ENCODE assay signal across 1 cellular context in genomic region chr22:44003776-44004460, GRCh38.
TF ChIP-seq lines count a peak whose summit lies in the region.

No MANE protein-coding gene starts in this region.

TF ChIP-seq in WTC11, 78 proteins besides CTCF, POLR2A, EP300 and RAD21 (continued from another document):
- TF ChIP-seq ZNF532 (CRISPR knock-in tag; IDR thresholded peaks at IDR 0.05; ENCODE audit: borderline replicate concordance) (no peak), USF1 (CRISPR knock-in tag; IDR thresholded peaks at IDR 0.05) (no peak), ZNF281 (CRISPR knock-in tag; IDR thresholded peaks at IDR 0.05) (no peak), JUN (CRISPR knock-in tag; IDR thresholded peaks at IDR 0.05) (no peak), ZNF396 (CRISPR knock-in tag; IDR thresholded peaks at IDR 0.05; ENCODE audit: borderline replicate concordance) (no peak), FOXJ3 (CRISPR knock-in tag; IDR thresholded peaks at IDR 0.05; ENCODE audit: borderline replicate concordance) (no peak), USF2 (CRISPR knock-in tag; IDR thresholded peaks at IDR 0.05) (no peak), ZNF138 (CRISPR knock-in tag; conservative IDR thresholded peaks at IDR 0.05) (no peak)
